In genomic region chr9:90611121-90611520, GRCh38 we compare ENCODE assay signal across 18 cellular contexts. TPM values are rescaled to one million over a fixed set of nuclear protein-coding genes. Genes with fewer than 3 reads are reported as not detected.
DNase-seq lines count a peak whose midpoint lies in the region; ATAC-seq and TF ChIP-seq lines count a peak whose summit lies in the region.
"Had no signal": no experiment of that assay in that cellular context is flagged by ENCODE, and none has a peak within 500 bp of the region (broad histone marks: within the 10 kb centered on the region; RNA-seq: fewer than 3 reads in every experiment).

No MANE protein-coding gene starts in this region.

- H3K36me3 ChIP-seq in Loucy (ENCODE audit: insufficient read depth, low read length) (no peaks in the 10 kb centered on the region), uterus (no peaks in the 10 kb centered on the region)

- H3K79me2 ChIP-seq in Loucy (ENCODE audit: insufficient read depth, low read length) = no peaks in the 10 kb centered on the region

- intact Hi-C loops in dorsolateral prefrontal cortex (cut with DNase I) (no loop called here), uterus (cut with DNase I; ENCODE audit: low total_unique reads) (no loop called here)

- H3K9me3 ChIP-seq in Loucy (ENCODE audit: insufficient read depth, low read depth, low read length) (no peaks in the 10 kb centered on the region), uterus (no peaks in the 10 kb centered on the region)
- H3K9me3 ChIP-seq: A549 had no signal

- TF ChIP-seq CTCF in Loucy (conservative IDR thresholded peaks at IDR 0.05; ENCODE audit: low read length) (no peak), dorsolateral prefrontal cortex (IDR thresholded peaks at IDR 0.05 in 54 of 56, conservative IDR thresholded peaks at IDR 0.05 in 2 of 56; ENCODE audit: low read depth in 1 of 56, partially characterized antibody in 56 of 56) (no peak), uterus (IDR thresholded peaks at IDR 0.05) (no peak)

- H3K27ac ChIP-seq in dorsolateral prefrontal cortex (peak overlapping the region in 44 of 59 donors; percentile 2 to 84 (median 56)), uterus (no peak overlapping the region)
- H3K27ac ChIP-seq: A549, GM23248 had no signal

- H3K4me2 ChIP-seq in Loucy (ENCODE audit: low read depth, low read length, poor library complexity, severe bottlenecking) = no peak overlapping the region
- H3K4me2 ChIP-seq: A549 had no signal

- no peak for TF ChIP-seq POLR2A in uterus (IDR thresholded peaks at IDR 0.05)

- H4K20me1 ChIP-seq in Loucy (ENCODE audit: insufficient read depth, low read length, poor library complexity, severe bottlenecking) = no peaks in the 10 kb centered on the region

- 0 out of 2 replicates have a peak overlapping the region, but pooled peaks have one; percentile 24 for H2AFZ ChIP-seq in Loucy (ENCODE audit: low read length)
- H2AFZ ChIP-seq: GM23248 had no signal

- ATAC-seq in GM19351 (IDR thresholded peaks at IDR 0.05; ENCODE audit: unreplicated experiment) = no peak
- ATAC-seq: A549 had no signal

- H3K27me3 ChIP-seq in Loucy (ENCODE audit: insufficient read depth, low read length, poor library complexity, severe bottlenecking) (no peaks in the 10 kb centered on the region), dorsolateral prefrontal cortex (no peaks in the 10 kb centered on the region), uterus (no peaks in the 10 kb centered on the region)

- no peak overlapping the region for H3K9ac ChIP-seq in Loucy (ENCODE audit: low read depth, low read length, poor library complexity, severe bottlenecking)
- H3K9ac ChIP-seq: GM23248 had no signal

- DNase-seq in dorsolateral prefrontal cortex = peak in 5 of 10 donors; percentile 14 to 60 (median 40)
- DNase-seq in superior temporal gyrus (ENCODE audit: extremely low spot score) = peak; percentile 55
- DNase-seq in uterus = no peak
- DNase-seq in KG1 (lab: John Stamatoyannopoulos, UW) = no peak
- DNase-seq: 8988T; ACHN; AML-193; Calu3; CD4-positive, alpha-beta memory T cell; COR-L47; DMS153; DND-41; GM23248; H7; HCEC 1CT had no signal

- H3F3A ChIP-seq in Loucy (ENCODE audit: low read depth) = no peaks in the 10 kb centered on the region

- no peaks in the 10 kb centered on the region for H3K9me2 ChIP-seq in Loucy (replicated peaks; ENCODE audit: low read depth, low read length)

- H3K4me1 ChIP-seq in Loucy (ENCODE audit: insufficient read depth, low read length, poor library complexity, severe bottlenecking) (no peaks in the 10 kb centered on the region), uterus (no peaks in the 10 kb centered on the region)
- H3K4me1 ChIP-seq: A549 had no signal

- H3K4me3 ChIP-seq in Loucy (ENCODE audit: low read length, poor library complexity, severe bottlenecking) (no peak overlapping the region), dorsolateral prefrontal cortex (no peak overlapping the region), uterus (no peak overlapping the region)
- H3K4me3 ChIP-seq: A549, GM23248 had no signal

RNA-seq across cellular contexts. Expression of gene DIRAS2, which starts 31.5 kb away (rescaled TPM):
- total RNA-seq in dorsolateral prefrontal cortex = 100 to 1,000 TPM in 118 of 120 experiments, 10 to 100 TPM in 2; 59.9 to 367 (median 223) TPM
- total RNA-seq in uterus = 1 to 10 TPM in 1 of 4 donors, under 1 TPM in 1, not detected in 2; 0.26 to 1.2 TPM
- total RNA-seq: CD4-positive, alpha-beta memory T cell; GM23248 had no signal

Comparison
In these comparisons a context has a peak if more than half of its experiments do, and no peak if none do; other contexts are left out.
1. H3K27ac ChIP-seq: peak in dorsolateral prefrontal cortex (44 of 59); none in uterus (0 of 2).
2. RNA of gene DIRAS2, which starts 31.5 kb away (total RNA-seq): 59.9 to 367 TPM in dorsolateral prefrontal cortex; 0.26 to 1.2 TPM in uterus; every median in the first group is over 10 times any median in the second.